In genomic region chr11:2383823-2384722, GRCh38 we compare ENCODE assay signal across 7 cellular contexts. TPM values are rescaled to one million over a fixed set of nuclear protein-coding genes. Genes with fewer than 3 reads are reported as not detected.
A peak's percentile ranks its signal among the peaks of the same experiment; 100 is the strongest.
DNase-seq lines count a peak whose midpoint lies in the region; ATAC-seq and TF ChIP-seq lines count a peak whose summit lies in the region.

No MANE protein-coding gene starts in this region.

- DNase-seq in H9 = peak; percentile 60
- peak; percentile 31 for DNase-seq in activated CD4-positive, alpha-beta T cell treated with anti-CD3 and anti-CD28 coated beads, Interleukin-2, amount 50 U/mL, for 1 hour
- DNase-seq in iPS-NIHi7 (ENCODE audit: extremely low spot score) = peak; percentile 68
- peak; percentile 22 for DNase-seq in superior temporal gyrus (ENCODE audit: extremely low spot score)
- no peak for DNase-seq in T1000 (lab: John Stamatoyannopoulos, UW)
- DNase-seq in EL = no peak

- no peak overlapping the region for H2AK5ac ChIP-seq in H9 (ENCODE audit: insufficient read length, low read length)

- H3K27me3 Mint-ChIP-seq in H9 (ENCODE audit: low read depth) = no peaks in the 10 kb centered on the region

- H3K18ac ChIP-seq in H9 (ENCODE audit: insufficient read length, low read depth, low read length) = no peak overlapping the region

- no peak overlapping the region for H2BK15ac ChIP-seq in H9 (ENCODE audit: low read depth, low read length)

- H3K56ac ChIP-seq in H9 (ENCODE audit: insufficient read length, low read depth, low read length) = no peak overlapping the region

- H4K20me1 ChIP-seq in H9 (ENCODE audit: control insufficient read depth, insufficient read depth, insufficient read length) = peaks cover 5% of the 10 kb centered on the region

- H3K14ac ChIP-seq in H9 (ENCODE audit: insufficient read depth, low read length) = no peak overlapping the region

- no peak overlapping the region for H2AFZ ChIP-seq in H9 (ENCODE audit: low read length)

- H2BK120ac ChIP-seq in H9 (ENCODE audit: low read depth, low read length, poor library complexity, severe bottlenecking) = no peak overlapping the region

- H3K27ac Mint-ChIP-seq in H9 = 0 out of 7 replicates have a peak overlapping the region, but pooled peaks of 1 of the 3 experiments have one; percentile 60

- H3K79me2 ChIP-seq in H9 (ENCODE audit: insufficient read depth, low read length) = peaks cover 45% of the 10 kb centered on the region; the same call in 1 of the 2 replicates

- H3K9me3 Mint-ChIP-seq in H9 = no peaks in the 10 kb centered on the region

- no peaks in the 10 kb centered on the region; the same call in 1 of the 2 replicates for H3K4me1 ChIP-seq in H9 (ENCODE audit: insufficient read depth, low read length)

- H2BK20ac ChIP-seq in H9 (ENCODE audit: low read depth, low read length, poor library complexity, severe bottlenecking) = no peak overlapping the region

- H3K27ac ChIP-seq in H9 (ENCODE audit: insufficient read length, low read depth, low read length) = no peak overlapping the region

- no peak overlapping the region for H2BK12ac ChIP-seq in H9 (ENCODE audit: insufficient read length, low read depth, low read length)

- no peak overlapping the region for H4K91ac ChIP-seq in H9 (ENCODE audit: insufficient read length, low read depth, low read length)

- no peak overlapping the region for H4K8ac ChIP-seq in H9 (replicated peaks; ENCODE audit: insufficient read length, low read depth, low read length)

- H3T11ph ChIP-seq in H9 (ENCODE audit: low read length) = no peak overlapping the region

- no peak overlapping the region for H3K4ac ChIP-seq in H9 (ENCODE audit: low read depth, low read length)

- H3K4me2 ChIP-seq in H9 (ENCODE audit: insufficient read depth, insufficient read length, low read length) = no peak overlapping the region

- no peaks in the 10 kb centered on the region for H3K9me3 ChIP-seq in H9 (ENCODE audit: control insufficient read depth, low read depth, low read length)

- no peak overlapping the region for H3K4me3 Mint-ChIP-seq in H9

- TF ChIP-seq CTCF in H9 (conservative IDR thresholded peaks at IDR 0.05) = no peak

- H3K79me1 ChIP-seq in H9 (ENCODE audit: insufficient read depth, low read depth, low read length, poor library complexity, severe bottlenecking) = peaks cover 7% of the 10 kb centered on the region

- H2BK5ac ChIP-seq in H9 (ENCODE audit: insufficient read length, low read length) = no peak overlapping the region

- H3K23ac ChIP-seq in H9 (ENCODE audit: insufficient read length, low read depth, low read length) = no peak overlapping the region

- no CpG with 5 or more reads among the region's 32 CpGs for WGBS in H9 (ENCODE audit: extremely low coverage, insufficient read length, low lambda C conversion rate)

- no peak for ATAC-seq in HG02870 (IDR thresholded peaks at IDR 0.05; ENCODE audit: unreplicated experiment)

- H3K36me3 Mint-ChIP-seq in H9 (ENCODE audit: insufficient read depth in 1 of 3, low read depth in 3 of 3) = peaks cover 4 to 11% (median 8%) of the 10 kb centered on the region in 3 experiments; a peak in 6 of 7 replicates

- H3K9ac ChIP-seq in H9 (ENCODE audit: extremely low read depth, insufficient read length, low read length) = no peak overlapping the region

- H3K4me1 Mint-ChIP-seq in H9 = peaks cover 7 to 18% of the 10 kb centered on the region in 2 experiments; a peak in 3 of 4 replicates

- no peak overlapping the region for H4K5ac ChIP-seq in H9 (ENCODE audit: insufficient read length, low read depth, low read length)

- no peaks in the 10 kb centered on the region for H3K23me2 ChIP-seq in H9 (ENCODE audit: insufficient read length, low read depth, low read length, poor library complexity, severe bottlenecking)

- no peaks in the 10 kb centered on the region for H3K27me3 ChIP-seq in H9 (ENCODE audit: insufficient read depth, low read length)

RNA-seq across cellular contexts. Expression of gene CD81, which starts 7.0 kb away (rescaled TPM):
- 246 and 250 TPM in 2 replicates for total RNA-seq in H9 (2021)

RNA-seq across cellular contexts. Expression of gene TSSC4, which starts 16.5 kb away (rescaled TPM):
- total RNA-seq in H9 (2021) = 51.0 and 59.4 TPM in 2 replicates

Comparison
In these comparisons a context has a peak if more than half of its experiments do, and no peak if none do; other contexts are left out.
1. DNase-seq: peak in H9 (single experiment), activated CD4-positive, alpha-beta T cell treated with anti-CD3 and anti-CD28 coated beads, Interleukin-2, amount 50 U/mL, for 1 hour (single experiment), iPS-NIHi7 (single experiment) and superior temporal gyrus (single experiment); none in T1000 (single experiment) and EL (single experiment).